1 cellular context compared by ENCODE assay signal in the genomic region with DNA sequence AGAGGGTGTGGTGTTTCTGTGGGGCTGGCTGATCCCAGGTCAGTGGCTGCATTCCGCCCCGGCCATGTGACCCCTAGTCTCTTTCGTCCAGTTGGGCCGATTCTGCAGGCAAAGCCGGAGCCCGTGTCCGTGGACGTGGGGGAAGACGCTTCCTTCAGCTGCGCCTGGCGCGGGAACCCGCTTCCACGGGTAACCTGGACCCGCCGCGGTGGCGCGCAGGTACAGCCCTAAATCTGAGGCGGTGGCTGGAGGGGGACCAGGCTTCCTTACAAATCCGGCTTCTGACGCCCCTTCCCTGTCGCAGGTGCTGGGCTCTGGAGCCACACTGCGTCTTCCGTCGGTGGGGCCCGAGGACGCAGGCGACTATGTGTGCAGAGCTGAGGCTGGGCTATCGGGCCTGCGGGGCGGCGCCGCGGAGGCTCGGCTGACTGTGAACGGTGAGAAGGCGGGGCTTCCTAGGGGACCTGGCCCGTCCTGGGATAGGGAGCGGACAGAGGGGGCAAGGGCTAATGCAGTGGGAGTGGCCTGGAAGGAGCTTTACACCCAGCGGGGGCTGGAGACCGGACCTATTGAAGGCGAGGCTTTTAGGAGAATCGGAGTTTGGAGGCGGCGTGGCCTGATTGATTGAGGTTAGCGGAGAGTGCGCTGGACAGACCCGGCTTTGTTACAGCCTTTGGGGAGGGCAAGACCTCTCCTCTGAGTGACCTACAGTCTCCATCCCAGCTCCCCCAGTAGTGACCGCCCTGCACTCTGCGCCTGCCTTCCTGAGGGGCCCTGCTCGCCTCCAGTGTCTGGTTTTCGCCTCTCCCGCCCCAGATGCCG.
TF ChIP-seq lines count a peak whose summit lies in the region.

No MANE protein-coding gene starts in this region.

TF ChIP-seq in K562, 482 proteins besides CTCF, POLR2A, EP300 and RAD21:
- TF ChIP-seq ATF7 (IDR thresholded peaks at IDR 0.05) (0 out of 2 replicates have a peak, but pooled peaks have one; percentile 24), ZNF589 (CRISPR knock-in tag; IDR thresholded peaks at IDR 0.05; ENCODE audit: low read depth) (no peak), ARNT (IDR thresholded peaks at IDR 0.05) (no peak), NR4A1 (CRISPR knock-in tag; IDR thresholded peaks at IDR 0.05) (no peak), NR4A1 (tag; IDR thresholded peaks at IDR 0.05) (no peak), MAZ (CRISPR knock-in tag; conservative IDR thresholded peaks at IDR 0.05 in 1 of 2, IDR thresholded peaks at IDR 0.05 in 1 of 2) (0 out of 4 replicates have a peak, but pooled peaks of 1 of the 2 experiments have one; percentile 17), RBM39 (optimal IDR thresholded peaks at IDR 0.05; ENCODE audit: low read depth, low read length) (no peak), ZNF146 (CRISPR knock-in tag; IDR thresholded peaks at IDR 0.05; ENCODE audit: unreplicated experiment) (no peak), MTA3 (IDR thresholded peaks at IDR 0.05; ENCODE audit: borderline replicate concordance) (no peak), NRF1 (conservative IDR thresholded peaks at IDR 0.05 in 1 of 2, IDR thresholded peaks at IDR 0.05 in 1 of 2) (peak; percentile 27 to 44; a peak in 2 of 4 replicates), ELF2 (CRISPR knock-in tag; IDR thresholded peaks at IDR 0.05) (no peak)
- TF ChIP-seq, protein P1, sequence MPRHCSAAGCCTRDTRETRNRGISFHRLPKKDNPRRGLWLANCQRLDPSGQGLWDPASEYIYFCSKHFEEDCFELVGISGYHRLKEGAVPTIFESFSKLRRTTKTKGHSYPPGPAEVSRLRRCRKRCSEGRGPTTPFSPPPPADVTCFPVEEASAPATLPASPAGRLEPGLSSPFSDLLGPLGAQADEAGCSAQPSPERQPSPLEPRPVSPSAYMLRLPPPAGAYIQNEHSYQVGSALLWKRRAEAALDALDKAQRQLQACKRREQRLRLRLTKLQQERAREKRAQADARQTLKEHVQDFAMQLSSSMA (CRISPR knock-in tag; IDR thresholded peaks at IDR 0.05) = no peak
- TF ChIP-seq, protein P2, sequence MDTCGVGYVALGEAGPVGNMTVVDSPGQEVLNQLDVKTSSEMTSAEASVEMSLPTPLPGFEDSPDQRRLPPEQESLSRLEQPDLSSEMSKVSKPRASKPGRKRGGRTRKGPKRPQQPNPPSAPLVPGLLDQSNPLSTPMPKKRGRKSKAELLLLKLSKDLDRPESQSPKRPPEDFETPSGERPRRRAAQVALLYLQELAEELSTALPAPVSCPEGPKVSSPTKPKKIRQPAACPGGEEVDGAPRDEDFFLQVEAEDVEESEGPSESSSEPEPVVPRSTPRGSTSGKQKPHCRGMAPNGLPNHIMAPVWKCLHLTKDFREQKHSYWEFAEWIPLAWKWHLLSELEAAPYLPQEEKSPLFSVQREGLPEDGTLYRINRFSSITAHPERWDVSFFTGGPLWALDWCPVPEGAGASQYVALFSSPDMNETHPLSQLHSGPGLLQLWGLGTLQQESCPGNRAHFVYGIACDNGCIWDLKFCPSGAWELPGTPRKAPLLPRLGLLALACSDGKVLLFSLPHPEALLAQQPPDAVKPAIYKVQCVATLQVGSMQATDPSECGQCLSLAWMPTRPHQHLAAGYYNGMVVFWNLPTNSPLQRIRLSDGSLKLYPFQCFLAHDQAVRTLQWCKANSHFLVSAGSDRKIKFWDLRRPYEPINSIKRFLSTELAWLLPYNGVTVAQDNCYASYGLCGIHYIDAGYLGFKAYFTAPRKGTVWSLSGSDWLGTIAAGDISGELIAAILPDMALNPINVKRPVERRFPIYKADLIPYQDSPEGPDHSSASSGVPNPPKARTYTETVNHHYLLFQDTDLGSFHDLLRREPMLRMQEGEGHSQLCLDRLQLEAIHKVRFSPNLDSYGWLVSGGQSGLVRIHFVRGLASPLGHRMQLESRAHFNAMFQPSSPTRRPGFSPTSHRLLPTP (IDR thresholded peaks at IDR 0.05; ENCODE audit: borderline replicate concordance, extremely low read depth, insufficient read length) = no peak
- TF ChIP-seq, protein P3, sequence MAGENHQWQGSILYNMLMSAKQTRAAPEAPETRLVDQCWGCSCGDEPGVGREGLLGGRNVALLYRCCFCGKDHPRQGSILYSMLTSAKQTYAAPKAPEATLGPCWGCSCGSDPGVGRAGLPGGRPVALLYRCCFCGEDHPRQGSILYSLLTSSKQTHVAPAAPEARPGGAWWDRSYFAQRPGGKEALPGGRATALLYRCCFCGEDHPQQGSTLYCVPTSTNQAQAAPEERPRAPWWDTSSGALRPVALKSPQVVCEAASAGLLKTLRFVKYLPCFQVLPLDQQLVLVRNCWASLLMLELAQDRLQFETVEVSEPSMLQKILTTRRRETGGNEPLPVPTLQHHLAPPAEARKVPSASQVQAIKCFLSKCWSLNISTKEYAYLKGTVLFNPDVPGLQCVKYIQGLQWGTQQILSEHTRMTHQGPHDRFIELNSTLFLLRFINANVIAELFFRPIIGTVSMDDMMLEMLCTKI (IDR thresholded peaks at IDR 0.05; ENCODE audit: partially characterized antibody) = no peak
- TF ChIP-seq, protein P4, sequence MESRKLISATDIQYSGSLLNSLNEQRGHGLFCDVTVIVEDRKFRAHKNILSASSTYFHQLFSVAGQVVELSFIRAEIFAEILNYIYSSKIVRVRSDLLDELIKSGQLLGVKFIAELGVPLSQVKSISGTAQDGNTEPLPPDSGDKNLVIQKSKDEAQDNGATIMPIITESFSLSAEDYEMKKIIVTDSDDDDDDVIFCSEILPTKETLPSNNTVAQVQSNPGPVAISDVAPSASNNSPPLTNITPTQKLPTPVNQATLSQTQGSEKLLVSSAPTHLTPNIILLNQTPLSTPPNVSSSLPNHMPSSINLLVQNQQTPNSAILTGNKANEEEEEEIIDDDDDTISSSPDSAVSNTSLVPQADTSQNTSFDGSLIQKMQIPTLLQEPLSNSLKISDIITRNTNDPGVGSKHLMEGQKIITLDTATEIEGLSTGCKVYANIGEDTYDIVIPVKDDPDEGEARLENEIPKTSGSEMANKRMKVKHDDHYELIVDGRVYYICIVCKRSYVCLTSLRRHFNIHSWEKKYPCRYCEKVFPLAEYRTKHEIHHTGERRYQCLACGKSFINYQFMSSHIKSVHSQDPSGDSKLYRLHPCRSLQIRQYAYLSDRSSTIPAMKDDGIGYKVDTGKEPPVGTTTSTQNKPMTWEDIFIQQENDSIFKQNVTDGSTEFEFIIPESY (CRISPR knock-in tag; IDR thresholded peaks at IDR 0.05) = peak; percentile 51; the same call in 1 of the 2 replicates
- TF ChIP-seq, protein P5, sequence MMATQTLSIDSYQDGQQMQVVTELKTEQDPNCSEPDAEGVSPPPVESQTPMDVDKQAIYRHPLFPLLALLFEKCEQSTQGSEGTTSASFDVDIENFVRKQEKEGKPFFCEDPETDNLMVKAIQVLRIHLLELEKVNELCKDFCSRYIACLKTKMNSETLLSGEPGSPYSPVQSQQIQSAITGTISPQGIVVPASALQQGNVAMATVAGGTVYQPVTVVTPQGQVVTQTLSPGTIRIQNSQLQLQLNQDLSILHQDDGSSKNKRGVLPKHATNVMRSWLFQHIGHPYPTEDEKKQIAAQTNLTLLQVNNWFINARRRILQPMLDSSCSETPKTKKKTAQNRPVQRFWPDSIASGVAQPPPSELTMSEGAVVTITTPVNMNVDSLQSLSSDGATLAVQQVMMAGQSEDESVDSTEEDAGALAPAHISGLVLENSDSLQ (IDR thresholded peaks at IDR 0.05) = peak; percentile 35; the same call in 1 of the 2 replicates
- TF ChIP-seq, protein P6, sequence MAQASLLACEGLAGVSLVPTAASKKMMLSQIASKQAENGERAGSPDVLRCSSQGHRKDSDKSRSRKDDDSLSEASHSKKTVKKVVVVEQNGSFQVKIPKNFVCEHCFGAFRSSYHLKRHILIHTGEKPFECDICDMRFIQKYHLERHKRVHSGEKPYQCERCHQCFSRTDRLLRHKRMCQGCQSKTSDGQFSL (CRISPR knock-in tag; IDR thresholded peaks at IDR 0.05) = no peak
- TF ChIP-seq, protein P6 (tag; IDR thresholded peaks at IDR 0.05) = no peak
